In genomic region chr16:2840914-2841313, GRCh38 we compare ENCODE assay signal across 26 cellular contexts. TPM values are rescaled to one million over a fixed set of nuclear protein-coding genes. Genes with fewer than 3 reads are reported as not detected.
"Had no signal": no experiment of that assay in that cellular context is flagged by ENCODE, and none has a peak within 500 bp of the region (broad histone marks: within the 10 kb centered on the region; RNA-seq: fewer than 3 reads in every experiment).

No MANE protein-coding gene starts in this region.

- H3K9me3 Mint-ChIP-seq: activated B cell treated with CpG ODN at 0.5 μM for 24 hours; activated CD4-positive, alpha-beta memory T cell treated with anti-CD3 and anti-CD28 coated beads, Interleukin-2, amount 10 ng/mL, durations not matched to agents 7 days and 5 days; activated naive CD4-positive, alpha-beta T cell treated with anti-CD3 and anti-CD28 coated beads for 36 hours; nephron progenitor cell; T-cell had no signal

- DNase-seq: activated B cell treated with CpG ODN at 0.5 μM for 24 hours; activated CD4-positive, alpha-beta memory T cell treated with anti-CD3 and anti-CD28 coated beads, Interleukin-2, amount 10 ng/mL, durations not matched to agents 7 days and 5 days; activated CD4-positive, alpha-beta T cell treated with anti-CD3 and anti-CD28 coated beads for 4 hours; activated CD8-positive, alpha-beta memory T cell treated with anti-CD3 and anti-CD28 coated beads, Interleukin-2, amount 10 ng/mL, durations not matched to agents 7 days and 5 days; activated naive CD4-positive, alpha-beta T cell treated with anti-CD3 and anti-CD28 coated beads for 36 hours; activated T-cell treated with anti-CD3 and anti-CD28 coated beads, Interleukin-2, amount 50 U/mL, for 1 hour; brain microvascular endothelial cell; central memory CD4-positive, alpha-beta T cell; erythroblast; foreskin melanocyte; nephron progenitor cell; occipital lobe; stimulated activated CD4-positive, alpha-beta T cell treated with anti-CD3 and anti-CD28 coated beads, Interleukin-4, amount 100 ng/mL, for 4 hours; stimulated activated naive CD4-positive, alpha-beta T cell; substantia nigra; T-cell; T-helper 9 cell; uterus had no signal

- H3K9me3 ChIP-seq: tibial nerve, uterus had no signal

- H3K36me3 ChIP-seq: brain microvascular endothelial cell, tibial nerve, uterus had no signal

- H3K4me3 ChIP-seq: coronary artery, tibial nerve, uterus had no signal

- H3K36me3 Mint-ChIP-seq: T-cell had no signal

- H3K27me3 ChIP-seq: brain microvascular endothelial cell, uterus had no signal

- H3K4me3 Mint-ChIP-seq: activated B cell treated with CpG ODN at 0.5 μM for 24 hours; activated CD4-positive, alpha-beta memory T cell treated with anti-CD3 and anti-CD28 coated beads, Interleukin-2, amount 10 ng/mL, durations not matched to agents 7 days and 5 days; activated CD8-positive, alpha-beta memory T cell treated with anti-CD3 and anti-CD28 coated beads, Interleukin-2, amount 10 ng/mL, durations not matched to agents 7 days and 5 days; nephron progenitor cell had no signal

- H3K27ac ChIP-seq: brain microvascular endothelial cell, coronary artery, tibial nerve, uterus had no signal

- H3K27ac Mint-ChIP-seq: activated B cell treated with CpG ODN at 0.5 μM for 24 hours; activated naive CD4-positive, alpha-beta T cell treated with anti-CD3 and anti-CD28 coated beads for 36 hours; nephron progenitor cell; progenitor cell of endocrine pancreas had no signal

- ATAC-seq: activated CD8-positive, alpha-beta memory T cell treated with anti-CD3 and anti-CD28 coated beads, Interleukin-2, amount 10 ng/mL, durations not matched to agents 7 days and 5 days; SK-N-SH treated with all-trans-retinoic acid at 6 μM for 48 hours; T-cell had no signal

RNA-seq across cellular contexts. Expression of gene ZG16B, which starts 10.8 kb away (rescaled TPM):
- total RNA-seq: mesenteric fat pad, progenitor cell of endocrine pancreas, tibial nerve had no signal

RNA-seq across cellular contexts. Expression of gene PRSS22, which starts 17.1 kb away (rescaled TPM):
- total RNA-seq: activated B cell treated with CpG ODN at 0.5 μM for 24 hours; activated CD4-positive, alpha-beta memory T cell treated with anti-CD3 and anti-CD28 coated beads, Interleukin-2, amount 10 ng/mL, durations not matched to agents 7 days and 5 days; activated CD8-positive, alpha-beta memory T cell treated with anti-CD3 and anti-CD28 coated beads, Interleukin-2, amount 10 ng/mL, durations not matched to agents 7 days and 5 days; activated naive CD4-positive, alpha-beta T cell treated with anti-CD3 and anti-CD28 coated beads for 36 hours; aorta; mesenteric fat pad; occipital lobe; skeletal muscle tissue; tibial nerve had no signal

RNA-seq across cellular contexts. Expression of gene PRSS21, which starts 23.9 kb away (rescaled TPM):
- total RNA-seq: aorta, mesenteric fat pad, occipital lobe, progenitor cell of endocrine pancreas, skeletal muscle tissue, tibial nerve, uterus had no signal
- polyA plus RNA-seq: aorta had no signal

RNA-seq across cellular contexts. Expression of gene PRSS41, which starts 42.6 kb away (rescaled TPM):
- total RNA-seq: activated B cell treated with CpG ODN at 0.5 μM for 24 hours; activated CD4-positive, alpha-beta memory T cell treated with anti-CD3 and anti-CD28 coated beads, Interleukin-2, amount 10 ng/mL, durations not matched to agents 7 days and 5 days; activated CD8-positive, alpha-beta memory T cell treated with anti-CD3 and anti-CD28 coated beads, Interleukin-2, amount 10 ng/mL, durations not matched to agents 7 days and 5 days; activated naive CD4-positive, alpha-beta T cell treated with anti-CD3 and anti-CD28 coated beads for 36 hours; aorta; liver; mesenteric fat pad; occipital lobe; progenitor cell of endocrine pancreas; skeletal muscle tissue; T-cell; tibial nerve; uterus had no signal
- polyA plus RNA-seq: aorta, liver had no signal
